In the genomic region with DNA sequence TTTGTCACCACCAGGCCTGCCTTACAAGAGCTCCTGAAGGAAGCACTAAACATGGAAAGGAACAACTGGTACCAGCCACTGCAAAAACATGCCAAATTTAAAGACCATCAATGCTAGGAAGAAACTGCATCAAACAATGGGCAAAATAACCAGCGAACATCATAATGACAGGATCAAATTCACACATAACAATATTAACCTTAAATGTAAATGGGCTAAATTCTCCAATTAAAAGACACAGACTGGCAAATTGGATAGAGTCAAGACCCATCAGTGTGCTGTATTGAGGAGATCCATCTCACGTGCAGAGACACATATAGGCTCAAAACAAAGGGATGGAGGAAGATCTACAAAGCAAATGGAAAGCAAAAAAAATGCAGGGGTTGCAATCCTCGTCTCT, we compare ENCODE assay signal across 21 cellular contexts. TPM values are rescaled to one million over a fixed set of nuclear protein-coding genes. Genes with fewer than 3 reads are reported as not detected.
"Had no signal": no experiment of that assay in that cellular context is flagged by ENCODE, and none has a peak within 500 bp of the region (broad histone marks: within the 10 kb centered on the region; RNA-seq: fewer than 3 reads in every experiment).

No MANE protein-coding gene starts in this region.

RNA-seq across cellular contexts. Expression of gene MAT1A, which starts 16.5 kb away (rescaled TPM):
- total RNA-seq: left ventricle myocardium inferior; left ventricle myocardium superior; lung microvascular endothelial cell; mononuclear cell; naive thymus-derived CD4-positive, alpha-beta T cell had no signal
- polyA plus RNA-seq: immature natural killer cell; naive thymus-derived CD4-positive, alpha-beta T cell had no signal

RNA-seq across cellular contexts. Expression of gene DYDC1, which starts 50.6 kb away (rescaled TPM):
- total RNA-seq: hepatocyte; kidney; kidney epithelial cell; left cardiac atrium; left colon; left lobe of liver; left ventricle myocardium inferior; left ventricle myocardium superior; lower leg skin; lung microvascular endothelial cell; mammary epithelial cell; mesenteric fat pad; mesothelial cell of epicardium; mononuclear cell; mucosa of descending colon; mucosa of gallbladder; myocyte; naive thymus-derived CD4-positive, alpha-beta T cell had no signal
- polyA plus RNA-seq: hepatocyte; immature natural killer cell; keratinocyte; liver; mammary epithelial cell; naive thymus-derived CD4-positive, alpha-beta T cell had no signal

RNA-seq across cellular contexts. Expression of gene DYDC2, which starts 50.6 kb away (rescaled TPM):
- total RNA-seq: left cardiac atrium; left colon; left ventricle myocardium inferior; left ventricle myocardium superior; lung microvascular endothelial cell; mesenteric fat pad; mononuclear cell; mucosa of descending colon; myocyte; naive thymus-derived CD4-positive, alpha-beta T cell had no signal
- polyA plus RNA-seq: hepatocyte; immature natural killer cell; keratinocyte; mammary epithelial cell; naive thymus-derived CD4-positive, alpha-beta T cell had no signal
